In genomic region chr14:98835051-98835824, GRCh38 we compare ENCODE assay signal across 25 cellular contexts.
"Had no signal": no experiment of that assay in that cellular context is flagged by ENCODE, and none has a peak within 500 bp of the region (broad histone marks: within the 10 kb centered on the region; RNA-seq: fewer than 3 reads in every experiment).

No MANE protein-coding gene starts in this region.

- H3K4me3 ChIP-seq: breast epithelium, gastrocnemius medialis, left ventricle myocardium inferior, lung, psoas muscle, smooth muscle cell, stomach, thyroid gland, upper lobe of right lung had no signal

- H3K27ac ChIP-seq: breast epithelium, gastrocnemius medialis, left ventricle myocardium inferior, parathyroid adenoma, psoas muscle, stomach, upper lobe of right lung had no signal

- H3K4me1 ChIP-seq: breast epithelium, gastrocnemius medialis, left ventricle myocardium inferior, parathyroid adenoma, psoas muscle, stomach, upper lobe of right lung had no signal

- ATAC-seq: activated CD8-positive, alpha-beta memory T cell treated with anti-CD3 and anti-CD28 coated beads, Interleukin-2, amount 10 ng/mL, durations not matched to agents 7 days and 5 days; activated CD8-positive, alpha-beta T cell treated with anti-CD3 and anti-CD28 coated beads, Interleukin-2, amount 10 ng/mL, durations not matched to agents 7 days and 5 days; activated naive CD4-positive, alpha-beta T cell treated with anti-CD3 and anti-CD28 coated beads, Interleukin-2, amount 50 U/mL, for 72 hours; gastrocnemius medialis; psoas muscle; stimulated activated naive B cell treated with anti-CD40 and anti-IgM and Interleukin-4, amounts not matched to agents 10 μg/mL and 1 μg/mL and 100 μg/mL, for 72 hours; T-helper 17 cell had no signal

- H3K27me3 ChIP-seq: breast epithelium, gastrocnemius medialis, thyroid gland had no signal

- H3K79me2 ChIP-seq: parathyroid adenoma had no signal

- DNase-seq: activated CD4-positive, alpha-beta T cell treated with anti-CD3 and anti-CD28 coated beads for 1 hour; activated CD4-positive, alpha-beta T cell treated with anti-CD3 and anti-CD28 coated beads, Interleukin-2, amount 50 U/mL, for 1 hour; activated CD8-positive, alpha-beta memory T cell treated with anti-CD3 and anti-CD28 coated beads, Interleukin-2, amount 10 ng/mL, durations not matched to agents 7 days and 5 days; activated CD8-positive, alpha-beta T cell treated with anti-CD3 and anti-CD28 coated beads, Interleukin-2, amount 10 ng/mL, durations not matched to agents 7 days and 5 days; activated T-cell treated with anti-CD3 and anti-CD28 coated beads, Interleukin-2, amount 50 U/mL, for 48 hours; effector CD8-positive, alpha-beta T cell; gastrocnemius medialis; glutamatergic neuron; islet precursor cell; left ventricle myocardium inferior; psoas muscle; stimulated activated CD4-positive, alpha-beta T cell treated with anti-CD3 and anti-CD28 coated beads, Interleukin-1b, Interleukin-23, amount 100 ng/mL, for 48 hours; stimulated activated CD8-positive, alpha-beta memory T cell treated with anti-CD3 and anti-CD28 coated beads, Interleukin-4, amount 100 ng/mL, for 48 hours; stimulated activated naive B cell treated with anti-CD40 and anti-IgM and Interleukin-4, amounts not matched to agents 10 μg/mL and 1 μg/mL and 100 μg/mL, for 72 hours; stomach; T-helper 17 cell; T1000; thyroid gland; upper lobe of right lung had no signal

- H2AFZ ChIP-seq: parathyroid adenoma had no signal

- H3K4me2 ChIP-seq: smooth muscle cell had no signal

- H3K36me3 ChIP-seq: breast epithelium, gastrocnemius medialis, left ventricle myocardium inferior, stomach, thyroid gland, upper lobe of right lung had no signal

- FAIRE-seq: colon had no signal

- H3K9ac ChIP-seq: parathyroid adenoma had no signal

- H3K9me3 ChIP-seq: breast epithelium, gastrocnemius medialis, psoas muscle, stomach, thyroid gland, upper lobe of right lung had no signal
